In the genomic region with DNA sequence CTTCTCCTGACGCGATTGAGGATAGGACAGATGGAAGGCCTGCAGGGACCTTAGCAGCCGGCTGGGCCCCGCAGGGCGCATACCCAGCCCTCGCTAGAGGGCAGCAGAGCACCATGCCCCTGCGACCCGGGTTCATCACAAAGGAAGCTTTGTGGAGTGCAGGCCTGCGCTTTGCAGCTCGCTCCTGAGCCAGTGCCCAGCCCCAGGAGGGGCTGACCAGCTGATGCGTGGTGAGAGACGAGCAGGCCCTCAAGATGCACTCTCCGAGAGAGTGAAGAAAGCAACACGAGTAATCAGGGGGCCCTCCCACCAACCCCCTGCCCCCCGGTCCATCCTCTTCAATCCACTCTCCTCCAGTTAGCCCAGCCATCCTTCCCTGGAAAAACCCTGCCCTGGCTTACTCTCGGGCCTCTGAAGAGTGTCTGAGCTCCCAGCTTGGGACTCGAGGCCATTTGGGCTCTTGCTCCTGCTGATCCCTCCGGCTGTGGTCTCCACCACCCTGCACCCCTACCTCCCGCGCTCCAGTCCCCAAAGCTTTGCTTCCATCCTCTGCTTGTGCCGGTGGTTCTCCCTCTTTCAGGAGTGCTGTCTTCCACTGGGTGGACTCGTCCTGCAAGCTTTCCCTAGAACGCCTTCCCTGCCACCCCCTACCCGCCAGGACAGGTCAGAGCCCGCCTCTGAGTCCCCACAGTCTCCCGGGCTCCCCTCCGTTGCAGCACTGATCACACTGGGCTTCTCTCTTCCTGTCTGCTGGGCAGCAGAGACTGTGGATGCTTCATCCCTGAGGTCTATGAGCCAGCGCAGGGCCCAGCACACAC, we compare ENCODE assay signal across 8 cellular contexts. TPM values are rescaled to one million over a fixed set of nuclear protein-coding genes. Genes with fewer than 3 reads are reported as not detected.
A peak's percentile ranks its signal among the peaks of the same experiment; 100 is the strongest.
DNase-seq lines count a peak whose midpoint lies in the region; ATAC-seq and TF ChIP-seq lines count a peak whose summit lies in the region.

No MANE protein-coding gene starts in this region.

- no peaks in the 10 kb centered on the region for H3K36me3 Mint-ChIP-seq in endothelial cell (ENCODE audit: low read depth, unreplicated experiment)
- no peaks in the 10 kb centered on the region for H3K36me3 Mint-ChIP-seq in memory B cell

- ATAC-seq in HG02610 (IDR thresholded peaks at IDR 0.05; ENCODE audit: unreplicated experiment) (peak; percentile 45), memory B cell (ENCODE audit: low read depth) (peak; percentile 52), GM21529 (IDR thresholded peaks at IDR 0.05; ENCODE audit: unreplicated experiment) (no peak)

- DNase-seq in DMS53 (lab: John Stamatoyannopoulos, UW), result peak; percentile 82
- DNase-seq in NCI-H510A (lab: John Stamatoyannopoulos, UW), result peak; percentile 32
- DNase-seq in activated CD4-positive, alpha-beta T cell treated with anti-CD3 and anti-CD28 coated beads, Interleukin-2, amount 50 U/mL, for 4 hours, result peak; percentile 10 to 30
- DNase-seq in endothelial cell (ENCODE audit: low spot score), result peak; percentile 88
- DNase-seq in memory B cell (ENCODE audit: low spot score in 2 of 2), result peak; percentile 5 to 29
- peak; percentile 41 for DNase-seq in stimulated activated CD8-positive, alpha-beta memory T cell treated with anti-CD3 and anti-CD28 coated beads, Interleukin-15, amount 100 ng/mL, for 48 hours (ENCODE audit: low read depth in 2 of 2)

- H3K27me3 Mint-ChIP-seq in endothelial cell (ENCODE audit: unreplicated experiment) (peaks cover 12% of the 10 kb centered on the region), memory B cell (peaks cover 10% of the 10 kb centered on the region)

- H3K4me3 Mint-ChIP-seq in endothelial cell (ENCODE audit: unreplicated experiment), result no peak overlapping the region
- H3K4me3 Mint-ChIP-seq in memory B cell, result no peak overlapping the region

- no peak overlapping the region for H3K27ac Mint-ChIP-seq in endothelial cell (ENCODE audit: unreplicated experiment)
- no peak overlapping the region for H3K27ac Mint-ChIP-seq in memory B cell

- H3K9me3 Mint-ChIP-seq in endothelial cell (ENCODE audit: unreplicated experiment), result no peaks in the 10 kb centered on the region
- no peaks in the 10 kb centered on the region for H3K9me3 Mint-ChIP-seq in memory B cell

- TF ChIP-seq CTCF in endothelial cell (IDR thresholded peaks at IDR 0.05; ENCODE audit: unreplicated experiment), result peak; percentile 65

- no peaks in the 10 kb centered on the region for H3K4me1 Mint-ChIP-seq in endothelial cell (ENCODE audit: unreplicated experiment)
- peaks cover 4% of the 10 kb centered on the region for H3K4me1 Mint-ChIP-seq in memory B cell

RNA-seq across cellular contexts. Expression of a gene that starts 9.1 kb away (rescaled TPM):
- 0.26 TPM for total RNA-seq in endothelial cell (ENCODE audit: unreplicated experiment)

RNA-seq across cellular contexts. Expression of a gene that starts 30.1 kb away (rescaled TPM):
- total RNA-seq in endothelial cell (ENCODE audit: unreplicated experiment), result not detected

RNA-seq across cellular contexts. Expression of a gene that starts 47.1 kb away (rescaled TPM):
- total RNA-seq in endothelial cell (ENCODE audit: unreplicated experiment), result 61.4 TPM

Comparison
In these comparisons a context has a peak if more than half of its experiments do, and no peak if none do; other contexts are left out.
1. DNase-seq: peak in every context shown above with its lines; median percentile 88 in endothelial cell; 82 in DMS53; 41 in stimulated activated CD8-positive, alpha-beta memory T cell treated with anti-CD3 and anti-CD28 coated beads, Interleukin-15, amount 100 ng/mL, for 48 hours; 32 in NCI-H510A; 20 in activated CD4-positive, alpha-beta T cell treated with anti-CD3 and anti-CD28 coated beads, Interleukin-2, amount 50 U/mL, for 4 hours; 17 in memory B cell.